6 cellular contexts compared by ENCODE assay signal in the genomic region with DNA sequence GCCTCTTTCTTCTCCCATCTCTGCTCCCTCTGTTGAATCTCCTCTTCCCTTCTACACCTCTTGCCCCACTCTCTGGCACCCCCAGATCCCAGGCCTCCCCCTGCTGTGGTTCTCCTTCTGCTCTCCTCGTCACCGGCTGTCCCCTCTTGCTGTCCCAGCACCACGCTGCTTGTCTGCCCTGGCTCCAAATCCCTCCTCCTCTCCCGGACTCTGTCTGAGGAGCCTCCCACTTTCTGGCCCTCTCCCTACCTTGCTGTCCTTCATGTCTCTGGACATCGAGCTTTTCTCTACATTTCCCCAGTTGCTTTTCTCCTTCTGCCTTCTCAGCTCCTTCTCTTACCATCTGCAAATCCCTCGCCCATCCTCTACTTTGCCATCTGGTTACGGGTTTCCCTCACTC. TPM values are rescaled to one million over a fixed set of nuclear protein-coding genes. Genes with fewer than 3 reads are reported as not detected.
DNase-seq lines count a peak whose midpoint lies in the region; TF ChIP-seq lines count a peak whose summit lies in the region.

No MANE protein-coding gene starts in this region.

- H3K36me3 ChIP-seq in HUES64 (ENCODE audit: insufficient read depth, low read length): peaks cover 16% of the 10 kb centered on the region
- no peaks in the 10 kb centered on the region for H3K36me3 ChIP-seq in parathyroid adenoma (ENCODE audit: control insufficient read depth, insufficient read depth, low read length)

- DNase-seq in choroid plexus epithelial cell (ENCODE audit: low read depth) (peak; percentile 32), NCI-H226 (no peak)
- DNase-seq in activated effector memory CD4-positive, alpha-beta T cell treated with Interleukin-2 at 50 U/mL for 16 hours: no peak
- no peak for DNase-seq in activated effector memory CD4-positive, alpha-beta T cell treated with anti-CD3 and anti-CD28 coated beads, Interleukin-2, amount 50 U/mL, for 16 hours

- 31% methylated on average over 7 of the region's 7 CpGs for WGBS in HUES64

- peak overlapping the region; percentile 75 for H3K4me2 ChIP-seq in parathyroid adenoma (ENCODE audit: low read length)

- H3K79me2 ChIP-seq in parathyroid adenoma: no peaks in the 10 kb centered on the region

- peak overlapping the region; percentile 42; the same call in 1 of the 2 replicates for H3K9ac ChIP-seq in HUES64 (ENCODE audit: low read depth, low read length)
- no peak overlapping the region for H3K9ac ChIP-seq in parathyroid adenoma

- no peak overlapping the region for H2AFZ ChIP-seq in parathyroid adenoma

- 0 out of 2 replicates have a peak, but pooled peaks cover 4% of the 10 kb centered on the region for H3K27me3 ChIP-seq in HUES64 (ENCODE audit: insufficient read depth, low read length)
- H3K27me3 ChIP-seq in parathyroid adenoma (ENCODE audit: control insufficient read depth, insufficient read depth, low read length): no peaks in the 10 kb centered on the region

- H3K4me1 ChIP-seq in HUES64 (ENCODE audit: insufficient read depth, low read length) (peaks cover 6% of the 10 kb centered on the region; the same call in 1 of the 2 replicates), parathyroid adenoma (no peaks in the 10 kb centered on the region)

- peak overlapping the region; percentile 83 for H3K4me3 ChIP-seq in HUES64 (ENCODE audit: low read length)
- peak overlapping the region; percentile 68 for H3K4me3 ChIP-seq in choroid plexus epithelial cell (ENCODE audit: low read depth, low read length)
- peak overlapping the region; percentile 58 for H3K4me3 ChIP-seq in parathyroid adenoma (ENCODE audit: low read depth, low read length)

- no peak for TF ChIP-seq CTCF in choroid plexus epithelial cell (conservative IDR thresholded peaks at IDR 0.05; ENCODE audit: low read depth, low read length)
- TF ChIP-seq CTCF in parathyroid adenoma (IDR thresholded peaks at IDR 0.05): no peak

- no peak overlapping the region for H3K27ac ChIP-seq in HUES64 (ENCODE audit: low read depth, low read length)
- peak overlapping the region; percentile 30 for H3K27ac ChIP-seq in parathyroid adenoma

- H3K9me3 ChIP-seq in HUES64 (ENCODE audit: insufficient read depth, low read depth, low read length) (peaks cover 5% of the 10 kb centered on the region; the same call in 1 of the 2 replicates), parathyroid adenoma (ENCODE audit: control insufficient read depth, low read length) (no peaks in the 10 kb centered on the region)

RNA-seq across cellular contexts. Expression of gene ZNF347, which starts 1.3 kb away (rescaled TPM):
- 5.4 TPM for polyA plus RNA-seq in HUES64 (2013, experiment 1 of 2)
- 6.0 TPM for polyA plus RNA-seq in HUES64 (2013, experiment 2 of 2)

RNA-seq across cellular contexts. Expression of gene ZNF415, which starts 24.9 kb away (rescaled TPM):
- polyA plus RNA-seq in HUES64 (2013, experiment 1 of 2): 6.0 TPM
- polyA plus RNA-seq in HUES64 (2013, experiment 2 of 2): 7.4 TPM

RNA-seq across cellular contexts. Expression of gene ZNF665, which starts 35.6 kb away (rescaled TPM):
- 1.9 TPM for polyA plus RNA-seq in HUES64 (2013, experiment 1 of 2)
- polyA plus RNA-seq in HUES64 (2013, experiment 2 of 2): 2.3 TPM

RNA-seq across cellular contexts. Expression of gene ZNF160, which starts 54.4 kb away (rescaled TPM):
- 19.3 TPM for polyA plus RNA-seq in HUES64 (2013, experiment 1 of 2)
- polyA plus RNA-seq in HUES64 (2013, experiment 2 of 2): 23.2 TPM
